ENCODE assay signal across 8 cellular contexts in genomic region chr10:62244785-62245595, GRCh38. TPM values are rescaled to one million over a fixed set of nuclear protein-coding genes. Genes with fewer than 3 reads are reported as not detected.
DNase-seq lines count a peak whose midpoint lies in the region; ATAC-seq and TF ChIP-seq lines count a peak whose summit lies in the region.

No MANE protein-coding gene starts in this region.

- peak; percentile 93 for TF ChIP-seq CTCF in C4-2B (conservative IDR thresholded peaks at IDR 0.05)
- peak; percentile 95 for TF ChIP-seq CTCF in fibroblast of pulmonary artery (IDR thresholded peaks at IDR 0.05; ENCODE audit: low read length, missing control alignments)
- TF ChIP-seq CTCF in omental fat pad (IDR thresholded peaks at IDR 0.05): no peak

- H3K27ac ChIP-seq in C4-2B: no peak overlapping the region

- H3K4me3 ChIP-seq in fibroblast of pulmonary artery (replicated peaks; ENCODE audit: low read depth, low read length): peak overlapping the region; percentile 50

- DNase-seq in NCI-H345 treated with DMSO at 0.1 percent for 48 hours (lab: John Stamatoyannopoulos, UW; ENCODE audit: unreplicated experiment) (peak; percentile 5), activated T-cell treated with anti-CD3 and anti-CD28 coated beads for 4 hours (peak; percentile 35), fibroblast of pulmonary artery (ENCODE audit: low read depth) (peak; percentile 89), omental fat pad (ENCODE audit: low spot score) (no peak), GF-D8 (lab: John Stamatoyannopoulos, UW) (no peak)

- ATAC-seq in GM18517 (IDR thresholded peaks at IDR 0.05; ENCODE audit: unreplicated experiment) (peak; percentile 78), HG03060 (IDR thresholded peaks at IDR 0.05; ENCODE audit: low read depth, unreplicated experiment) (peak; percentile 49), omental fat pad (ENCODE audit: low FRiP score) (peak; percentile 75)

RNA-seq across cellular contexts. Expression of gene RTKN2, which starts 23.7 kb away (rescaled TPM):
- under 1 TPM in 3 of 4 donors, not detected in 1; 0.09 to 0.48 (median 0.38) TPM for total RNA-seq in omental fat pad

Comparison
In these comparisons a context has a peak if more than half of its experiments do, and no peak if none do; other contexts are left out.
1. CTCF ChIP-seq: peak in C4-2B (single experiment) and fibroblast of pulmonary artery (single experiment); none in omental fat pad (0 of 3).
2. DNase-seq: peak in NCI-H345 treated with DMSO at 0.1 percent for 48 hours (single experiment), activated T-cell treated with anti-CD3 and anti-CD28 coated beads for 4 hours (single experiment) and fibroblast of pulmonary artery (single experiment); none in omental fat pad (single experiment) and GF-D8 (single experiment).
3. Peak in every context shown above with its lines, with median percentiles within 50 percentile points of each other: ATAC-seq.